8 cellular contexts compared by ENCODE assay signal in genomic region chr1:9615316-9616063, GRCh38. TPM values are rescaled to one million over a fixed set of nuclear protein-coding genes. Genes with fewer than 3 reads are reported as not detected.
DNase-seq lines count a peak whose midpoint lies in the region; ATAC-seq and TF ChIP-seq lines count a peak whose summit lies in the region.

No MANE protein-coding gene starts in this region.

- H3K27ac ChIP-seq in CD4-positive, alpha-beta memory T cell (ENCODE audit: low read depth, low read length), result no peak overlapping the region
- H3K27ac ChIP-seq in adrenal gland, result no peak overlapping the region

- H3K36me3 Mint-ChIP-seq in CD4-positive, alpha-beta memory T cell, result peaks cover 0 to 7% of the 10 kb centered on the region in 2 donors
- no peaks in the 10 kb centered on the region for H3K36me3 Mint-ChIP-seq in immature natural killer cell

- no peaks in the 10 kb centered on the region for H3K27me3 ChIP-seq in CD4-positive, alpha-beta memory T cell (ENCODE audit: insufficient read depth, low read length)
- no peaks in the 10 kb centered on the region for H3K27me3 ChIP-seq in adrenal gland

- peak; percentile 33 to 64 (median 49) for TF ChIP-seq CTCF in adrenal gland (IDR thresholded peaks at IDR 0.05)

- CTCF ChIA-PET in CD4-positive, alpha-beta memory T cell (lab: Charles Lee; ENCODE audit: partially characterized antibody), result interaction anchor here (0.8 to 5.0 kb wide), 25 partner anchors 8 to 370 kb away, joined by 3 to 55 read pairs (median 5); partner anchors contain the start of gene TMEM201

- no peak overlapping the region for H3K27ac Mint-ChIP-seq in CD4-positive, alpha-beta memory T cell
- H3K27ac Mint-ChIP-seq in immature natural killer cell, result no peak overlapping the region

- no peak overlapping the region for H3K4me3 Mint-ChIP-seq in CD4-positive, alpha-beta memory T cell
- no peak overlapping the region for H3K4me3 Mint-ChIP-seq in immature natural killer cell

- ATAC-seq in HG02571 (IDR thresholded peaks at IDR 0.05; ENCODE audit: unreplicated experiment) (no peak), GM21825 (IDR thresholded peaks at IDR 0.05; ENCODE audit: unreplicated experiment) (no peak)

- POLR2A ChIA-PET in CD4-positive, alpha-beta memory T cell (lab: Charles Lee; ENCODE audit: partially characterized antibody), result interaction anchor here (0.5 to 2.0 kb wide), 6 partner anchors 11 to 253 kb away, joined by 3 to 8 read pairs (median 3); no protein-coding TSS in a partner anchor

- DNase-seq in CD4-positive, alpha-beta memory T cell, result peak in 4 of 5 donors; percentile 42 to 51 (median 50)
- DNase-seq in HCEC 1CT, result peak; percentile 49
- peak; percentile 57 for DNase-seq in SKM-1 treated with dmso at 0.1 percent for 144 hours (lab: John Stamatoyannopoulos, UW; ENCODE audit: unreplicated experiment)
- peak in 5 of 7 donors; percentile 52 to 69 (median 64) for DNase-seq in adrenal gland
- peak; percentile 21 to 41 (median 31) for DNase-seq in immature natural killer cell
- DNase-seq in stimulated activated CD8-positive, alpha-beta memory T cell treated with anti-CD3 and anti-CD28 coated beads, Interleukin-4, amount 100 ng/mL, for 4 hours (ENCODE audit: low read depth in 2 of 2, low spot score in 1 of 2), result peak; percentile 14 to 31

- peaks cover 6% of the 10 kb centered on the region for H3K4me1 ChIP-seq in CD4-positive, alpha-beta memory T cell (ENCODE audit: insufficient read depth, low read length)
- H3K4me1 ChIP-seq in adrenal gland (replicated peaks in 1 of 2), result no peaks in the 10 kb centered on the region

- WGBS in adrenal gland, 4 donors, result 42 to 50% (median 47%) methylated on average over 11 to 16 of the region's 16 CpGs

- intact Hi-C loops in CD4-positive, alpha-beta memory T cell (cut with micrococcal nuclease), result loop anchor here (1.0 kb wide), 2 partner anchors 169 to 252 kb away; no protein-coding TSS in a partner anchor
- intact Hi-C loops in adrenal gland (cut with DNase I), result no loop called here

- no peak for TF ChIP-seq POLR2A in adrenal gland (IDR thresholded peaks at IDR 0.05)

- peaks cover 0 to 2% (median 0%) of the 10 kb centered on the region in 8 donors for H3K9me3 Mint-ChIP-seq in CD4-positive, alpha-beta memory T cell
- H3K9me3 Mint-ChIP-seq in immature natural killer cell, result no peaks in the 10 kb centered on the region

- H3K36me3 ChIP-seq in CD4-positive, alpha-beta memory T cell (ENCODE audit: insufficient read depth, low read length), result no peaks in the 10 kb centered on the region
- H3K36me3 ChIP-seq in adrenal gland (replicated peaks in 1 of 2), result peaks cover 0 to 7% of the 10 kb centered on the region in 2 donors

- no peak overlapping the region for H3K4me3 ChIP-seq in CD4-positive, alpha-beta memory T cell (ENCODE audit: low read length in 2 of 2)
- H3K4me3 ChIP-seq in adrenal gland, result no peak overlapping the region

- H3K27me3 Mint-ChIP-seq in CD4-positive, alpha-beta memory T cell, result peaks cover 0 to 5% of the 10 kb centered on the region in 2 donors
- peaks cover 1 to 8% (median 2%) of the 10 kb centered on the region in 3 donors for H3K27me3 Mint-ChIP-seq in immature natural killer cell (ENCODE audit: low read depth in 3 of 3)

- H3K9me3 ChIP-seq in CD4-positive, alpha-beta memory T cell (ENCODE audit: control insufficient read depth in 1 of 2, low read length in 2 of 2), result no peaks in the 10 kb centered on the region
- H3K9me3 ChIP-seq in adrenal gland (replicated peaks in 1 of 3), result no peaks in the 10 kb centered on the region

- H3K4me1 Mint-ChIP-seq in CD4-positive, alpha-beta memory T cell, result no peaks in the 10 kb centered on the region
- no peaks in the 10 kb centered on the region for H3K4me1 Mint-ChIP-seq in immature natural killer cell

RNA-seq across cellular contexts. Expression of gene TMEM201, which starts 26.8 kb away (rescaled TPM):
- 10 to 100 TPM; 11.2 to 12.9 TPM for total RNA-seq in CD4-positive, alpha-beta memory T cell
- polyA plus RNA-seq in CD4-positive, alpha-beta memory T cell, result 1 to 10 TPM in 1 of 2 donors, under 1 TPM in 1; 0.41 to 3.5 TPM
- 10 to 100 TPM in 5 of 8 donors, 1 to 10 TPM in 3; 5.2 to 12.6 (median 10.3) TPM for total RNA-seq in adrenal gland
- polyA plus RNA-seq in adrenal gland (10 to 100 TPM in 1 of 3 donors, 1 to 10 TPM in 2; 2.1 to 11.2 (median 6.5) TPM), immature natural killer cell (1 to 10 TPM; 1.1 to 2.3 (median 1.3) TPM)

RNA-seq across cellular contexts. Expression of gene PIK3CD, which starts 36.0 kb away (rescaled TPM):
- total RNA-seq in CD4-positive, alpha-beta memory T cell, result 100 to 1,000 TPM; 220 to 236 TPM
- polyA plus RNA-seq in CD4-positive, alpha-beta memory T cell, result 100 to 1,000 TPM in 1 of 2 donors, 10 to 100 TPM in 1; 57.1 to 110 TPM
- total RNA-seq in adrenal gland, result 10 to 100 TPM in 4 of 8 donors, 1 to 10 TPM in 4; 3.9 to 16.4 (median 10.6) TPM
- polyA plus RNA-seq in adrenal gland (1 to 10 TPM; 1.8 to 9.3 (median 2.9) TPM), immature natural killer cell (100 to 1,000 TPM in 1 of 3 donors, 10 to 100 TPM in 2; 43.4 to 133 (median 49.0) TPM)

Comparison
In these comparisons a context has a peak if more than half of its experiments do, and no peak if none do; other contexts are left out.
1. RNA of gene PIK3CD, which starts 36.0 kb away (polyA plus RNA-seq): 57.1 to 110 TPM in CD4-positive, alpha-beta memory T cell and 43.4 to 133 TPM in immature natural killer cell; 1.8 to 9.3 TPM in adrenal gland; every median in the first group is over 4 times any median in the second.
2. Peak in every context shown above with its lines, with median percentiles within 50 percentile points of each other: DNase-seq.